ENCODE assay signal across 30 cellular contexts in genomic region chr18:35705988-35706387, GRCh38.
"Had no signal": no experiment of that assay in that cellular context is flagged by ENCODE, and none has a peak within 500 bp of the region (broad histone marks: within the 10 kb centered on the region; RNA-seq: fewer than 3 reads in every experiment).

No MANE protein-coding gene starts in this region.

- H3K27ac ChIP-seq: neural progenitor cell, ovary, parathyroid adenoma, psoas muscle, skin epidermis, spleen, stomach, thoracic aorta, thyroid gland, tibial nerve, upper lobe of left lung, vagina had no signal

- DNase-seq: naive thymus-derived CD8-positive, alpha-beta T cell; occipital lobe; ovary; posterior cingulate gyrus; psoas muscle; right cardiac atrium; spleen; stimulated activated CD4-positive, alpha-beta T cell treated with anti-CD3 and anti-CD28 coated beads, Interleukin-12 subunit alpha, Interleukin-12 subunit beta, amount 100 ng/mL, for 4 hours; stimulated activated CD4-positive, alpha-beta T cell treated with anti-CD3 and anti-CD28 coated beads, Interleukin-1b, Interleukin-23, amount 100 ng/mL, for 48 hours; stimulated activated CD4-positive, alpha-beta T cell treated with anti-CD3 and anti-CD28 coated beads, Interleukin-4, amount 100 ng/mL, for 1 hour; stimulated activated CD4-positive, alpha-beta T cell treated with anti-CD3 and anti-CD28 coated beads, Interleukin-4, amount 100 ng/mL, for 4 hours; stimulated activated CD8-positive, alpha-beta memory T cell treated with anti-CD3 and anti-CD28 coated beads, Interleukin-4, amount 100 ng/mL, for 48 hours; stimulated activated naive CD4-positive, alpha-beta T cell treated with Interleukin-2 at 50 U/mL for 16 hours; stomach; thyroid gland; trophoblast cell had no signal

- H3K27me3 Mint-ChIP-seq: naive thymus-derived CD8-positive, alpha-beta T cell; natural killer cell treated with Interleukin-12 subunit alpha and Interleukin-12 subunit beta and Interleukin-15 and Interleukin-18, amount 100 ng/mL, for 72 hours; progenitor cell of endocrine pancreas; stimulated activated memory B cell treated with anti-CD40 and anti-IgM and Interleukin-4, amounts not matched to agents 10 μg/mL and 1 μg/mL and 100 μg/mL, for 72 hours; stimulated activated naive CD8-positive, alpha-beta T cell treated with anti-CD3 and anti-CD28 coated beads, Interleukin-15, Interleukin-2, amounts not matched to agents 100 ng/mL and 50 ng/mL, for 24 hours had no signal

- H3K9me3 Mint-ChIP-seq: naive thymus-derived CD8-positive, alpha-beta T cell; natural killer cell treated with Interleukin-12 subunit alpha and Interleukin-12 subunit beta and Interleukin-15 and Interleukin-18, amount 100 ng/mL, for 72 hours; neural progenitor cell; stimulated activated memory B cell treated with anti-CD40 and anti-IgM and Interleukin-4, amounts not matched to agents 10 μg/mL and 1 μg/mL and 100 μg/mL, for 72 hours; stimulated activated naive CD8-positive, alpha-beta T cell treated with anti-CD3 and anti-CD28 coated beads, Interleukin-15, Interleukin-2, amounts not matched to agents 100 ng/mL and 50 ng/mL, for 24 hours had no signal

- H3K79me2 ChIP-seq: parathyroid adenoma had no signal

- H2AFZ ChIP-seq: neural progenitor cell, parathyroid adenoma had no signal

- H3K27ac Mint-ChIP-seq: naive thymus-derived CD8-positive, alpha-beta T cell; natural killer cell treated with Interleukin-12 subunit alpha and Interleukin-12 subunit beta and Interleukin-15 and Interleukin-18, amount 100 ng/mL, for 72 hours; neural progenitor cell; progenitor cell of endocrine pancreas; stimulated activated memory B cell treated with anti-CD40 and anti-IgM and Interleukin-4, amounts not matched to agents 10 μg/mL and 1 μg/mL and 100 μg/mL, for 72 hours; stimulated activated naive CD8-positive, alpha-beta T cell treated with anti-CD3 and anti-CD28 coated beads, Interleukin-15, Interleukin-2, amounts not matched to agents 100 ng/mL and 50 ng/mL, for 24 hours had no signal

- H3K9me3 ChIP-seq: ovary, psoas muscle, spleen, stomach, thoracic aorta, thyroid gland, tibial nerve, upper lobe of left lung, vagina had no signal

- H3K4me1 ChIP-seq: neural progenitor cell, parathyroid adenoma, psoas muscle, spleen, stomach, upper lobe of left lung, vagina had no signal

- FAIRE-seq: urothelium cell line had no signal

- H3K27me3 ChIP-seq: neural progenitor cell, ovary, spleen, stomach, thyroid gland, tibial nerve, upper lobe of left lung, vagina had no signal

- ATAC-seq: naive thymus-derived CD8-positive, alpha-beta T cell; natural killer cell treated with Interleukin-12 subunit alpha and Interleukin-12 subunit beta and Interleukin-15 and Interleukin-18, amount 100 ng/mL, for 72 hours; psoas muscle; right cardiac atrium; sciatic nerve; stimulated activated memory B cell treated with anti-CD40 and anti-IgM and Interleukin-4, amounts not matched to agents 10 μg/mL and 1 μg/mL and 100 μg/mL, for 72 hours had no signal

- H3K4me3 Mint-ChIP-seq: naive thymus-derived CD8-positive, alpha-beta T cell; natural killer cell treated with Interleukin-12 subunit alpha and Interleukin-12 subunit beta and Interleukin-15 and Interleukin-18, amount 100 ng/mL, for 72 hours; neural progenitor cell; stimulated activated memory B cell treated with anti-CD40 and anti-IgM and Interleukin-4, amounts not matched to agents 10 μg/mL and 1 μg/mL and 100 μg/mL, for 72 hours; stimulated activated naive CD8-positive, alpha-beta T cell treated with anti-CD3 and anti-CD28 coated beads, Interleukin-15, Interleukin-2, amounts not matched to agents 100 ng/mL and 50 ng/mL, for 24 hours had no signal

- H3K9ac ChIP-seq: neural progenitor cell, parathyroid adenoma had no signal

- H3K4me1 Mint-ChIP-seq: neural progenitor cell; stimulated activated memory B cell treated with anti-CD40 and anti-IgM and Interleukin-4, amounts not matched to agents 10 μg/mL and 1 μg/mL and 100 μg/mL, for 72 hours had no signal

- H3K4me2 ChIP-seq: neural progenitor cell, smooth muscle cell had no signal

- H3K4me3 ChIP-seq: neural progenitor cell, ovary, psoas muscle, skin epidermis, smooth muscle cell, spleen, stomach, thoracic aorta, thyroid gland, tibial nerve, upper lobe of left lung, vagina had no signal

- H3K36me3 ChIP-seq: ovary had no signal
